20 cellular contexts compared by ENCODE assay signal in the genomic region with DNA sequence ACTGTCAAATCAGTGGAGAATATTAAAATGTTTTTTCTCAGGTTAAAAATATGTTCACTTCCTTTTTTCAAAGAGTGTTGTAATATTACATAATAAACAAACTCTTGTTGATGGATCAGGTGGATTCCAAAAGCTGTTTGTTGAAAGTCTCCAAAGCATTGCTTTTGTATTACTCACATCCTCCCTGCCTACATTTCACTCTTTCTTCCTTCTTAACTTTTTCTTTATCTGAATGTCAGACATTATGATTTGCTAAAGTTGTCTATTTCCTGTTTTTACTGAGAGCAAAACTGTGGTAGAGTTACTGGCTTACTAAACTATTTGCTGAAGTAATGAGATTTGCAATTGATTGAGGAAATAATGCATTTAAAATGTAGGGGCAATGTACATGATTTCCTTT.
DNase-seq lines count a peak whose midpoint lies in the region; ATAC-seq lines count a peak whose summit lies in the region.
"Had no signal": no experiment of that assay in that cellular context is flagged by ENCODE, and none has a peak within 500 bp of the region (broad histone marks: within the 10 kb centered on the region; RNA-seq: fewer than 3 reads in every experiment).

No MANE protein-coding gene starts in this region.

- DNase-seq in HS-5 (ENCODE audit: low read depth) (peak; percentile 8), SK-N-MC (ENCODE audit: low read depth, low spot score) (peak; percentile 39), foreskin melanocyte (peak; percentile 54), renal cortical epithelial cell (ENCODE audit: low read depth) (peak; percentile 88)
- DNase-seq in activated naive CD4-positive, alpha-beta T cell treated with Interleukin-2 at 50 U/mL for 16 hours: no peak
- DNase-seq: activated CD4-positive, alpha-beta memory T cell treated with anti-CD3 and anti-CD28 coated beads, Interleukin-2, amount 10 ng/mL, durations not matched to agents 7 days and 5 days; activated T-cell treated with anti-CD3 and anti-CD28 coated beads, Interleukin-2, amount 50 U/mL, for 4 hours; central memory CD4-positive, alpha-beta T cell; effector CD8-positive, alpha-beta T cell; GM23248; naive thymus-derived CD4-positive, alpha-beta T cell; NCI-H187; NCI-H524; stimulated activated CD4-positive, alpha-beta T cell treated with anti-CD3 and anti-CD28 coated beads, Interleukin-12 subunit alpha, Interleukin-12 subunit beta, amount 100 ng/mL, for 4 hours; stimulated activated naive CD4-positive, alpha-beta T cell treated with Interleukin-2 at 50 U/mL for 16 hours; upper lobe of left lung had no signal

- no peak for ATAC-seq in GM18909 (IDR thresholded peaks at IDR 0.05; ENCODE audit: poor library complexity, unreplicated experiment)
- no peak for ATAC-seq in HG02763 (IDR thresholded peaks at IDR 0.05; ENCODE audit: unreplicated experiment)
- ATAC-seq in GM21786 (IDR thresholded peaks at IDR 0.05; ENCODE audit: unreplicated experiment): no peak
- ATAC-seq: activated T-cell treated with anti-CD3 and anti-CD28 coated beads, Interleukin-2, amount 50 U/mL, for 4 hours; naive thymus-derived CD4-positive, alpha-beta T cell had no signal

- no peak overlapping the region for H3K9ac ChIP-seq in SK-N-MC (ENCODE audit: insufficient read length)
- H3K9ac ChIP-seq: GM23248 had no signal

- no peaks in the 10 kb centered on the region for H3K9me3 ChIP-seq in SK-N-MC (ENCODE audit: low read depth, low read length)
- H3K9me3 ChIP-seq: upper lobe of left lung had no signal

- no peaks in the 10 kb centered on the region for H3K36me3 ChIP-seq in SK-N-MC (ENCODE audit: insufficient read depth, low read length)
- H3K36me3 ChIP-seq: upper lobe of left lung had no signal

- no peak overlapping the region for H3K4me3 ChIP-seq in SK-N-MC
- H3K4me3 ChIP-seq: GM23248, upper lobe of left lung had no signal

- peak overlapping the region; percentile 55; the same call in 1 of the 2 replicates for H3K27ac ChIP-seq in SK-N-MC
- H3K27ac ChIP-seq: C4-2B, GM23248, upper lobe of left lung had no signal
